Comparison of ENCODE assay signal across 8 cellular contexts in the genomic region with DNA sequence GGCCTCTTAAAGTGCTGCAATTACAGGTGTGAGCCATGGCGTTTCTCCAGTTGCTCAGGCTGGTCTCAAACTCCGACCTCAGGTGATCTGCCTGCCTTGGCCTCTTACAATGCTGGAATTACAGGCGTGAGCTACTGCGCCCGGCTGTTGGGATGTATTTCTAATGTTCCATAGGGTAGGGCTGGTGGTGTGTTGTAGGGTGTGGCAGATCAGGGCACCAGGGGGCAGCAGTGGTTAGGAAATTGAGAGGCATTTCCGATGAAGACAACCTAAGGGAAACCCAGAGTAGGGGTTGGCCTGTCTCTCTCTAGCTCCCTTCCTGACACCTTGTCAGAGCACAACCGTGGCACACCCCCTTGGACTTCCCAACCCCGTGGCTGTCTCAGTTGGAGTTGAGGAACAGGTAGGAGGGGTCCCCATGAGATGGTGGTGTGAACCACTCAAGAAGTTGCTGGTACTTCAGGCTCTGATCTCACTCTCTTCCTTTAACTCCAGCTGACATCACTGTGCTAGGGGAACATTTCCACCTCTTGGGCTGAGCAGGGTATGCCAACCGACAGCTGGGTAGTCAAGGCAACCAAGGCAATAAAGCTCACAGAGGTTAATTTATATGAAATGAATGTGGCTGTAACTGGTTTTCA. TPM values are rescaled to one million over a fixed set of nuclear protein-coding genes. Genes with fewer than 3 reads are reported as not detected.
DNase-seq lines count a peak whose midpoint lies in the region; ATAC-seq and TF ChIP-seq lines count a peak whose summit lies in the region.

No MANE protein-coding gene starts in this region.

- CTCF ChIA-PET in SK-N-SH (lab: Yijun Ruan, JAX): interaction anchor here (0.5 to 12.4 kb wide), 48 partner anchors 9 to 1233 kb away, joined by 3 to 211 read pairs (median 4); a partner anchor contains a TSS

- POLR2A ChIA-PET in SK-N-SH (lab: Yijun Ruan, JAX): interaction anchor here (1.0 kb wide), 1 partner anchor 104 kb away, joined by 3 read pairs; no protein-coding TSS in a partner anchor

- H3K9ac ChIP-seq in SK-N-SH: no peak overlapping the region

- no peak overlapping the region for H3K4me2 ChIP-seq in SK-N-SH

- WGBS in SK-N-SH (ENCODE audit: low lambda C conversion rate): 11% methylated on average over 9 of the region's 9 CpGs
- 8 to 10% methylated on average over 9 of the region's 9 CpGs for WGBS in heart right ventricle, 2 donors

- no peaks in the 10 kb centered on the region for H3F3A ChIP-seq in SK-N-SH (replicated peaks; ENCODE audit: insufficient read depth)

- H3K9me3 ChIP-seq in SK-N-SH: no peaks in the 10 kb centered on the region
- no peaks in the 10 kb centered on the region for H3K9me3 ChIP-seq in heart right ventricle

- H3K36me3 Mint-ChIP-seq in activated naive CD4-positive, alpha-beta T cell treated with anti-CD3 and anti-CD28 coated beads, Interleukin-2, amount 50 U/mL, for 72 hours: no peaks in the 10 kb centered on the region

- no peaks in the 10 kb centered on the region for H3K9me2 ChIP-seq in SK-N-SH

- no peaks in the 10 kb centered on the region for H3K9me3 Mint-ChIP-seq in activated naive CD4-positive, alpha-beta T cell treated with anti-CD3 and anti-CD28 coated beads, Interleukin-2, amount 50 U/mL, for 72 hours

- H3K27ac ChIP-seq in SK-N-SH (ENCODE audit: low read depth in 2 of 2, low read length in 1 of 2): no peak overlapping the region
- no peak overlapping the region for H3K27ac ChIP-seq in heart right ventricle
- no peak overlapping the region for H3K27ac ChIP-seq in coronary artery

- no peak overlapping the region for H3K27ac Mint-ChIP-seq in activated naive CD4-positive, alpha-beta T cell treated with anti-CD3 and anti-CD28 coated beads, Interleukin-2, amount 50 U/mL, for 72 hours

- H4K20me1 ChIP-seq in SK-N-SH (ENCODE audit: insufficient read depth): no peaks in the 10 kb centered on the region

- peak; percentile 94 for TF ChIP-seq RAD21 in SK-N-SH (IDR thresholded peaks at IDR 0.05; ENCODE audit: low read length)

- no peaks in the 10 kb centered on the region for H3K27me3 ChIP-seq in SK-N-SH (ENCODE audit: insufficient read depth)
- H3K27me3 ChIP-seq in heart right ventricle: no peaks in the 10 kb centered on the region

- intact Hi-C loops in heart right ventricle (cut with DNase I): loop anchor here (1.0 to 10.0 kb wide), 11 partner anchors 104 to 498 kb away; a partner anchor contains a TSS

- H3K4me1 ChIP-seq in SK-N-SH (ENCODE audit: control insufficient read depth in 1 of 2, insufficient read depth in 2 of 2, low read depth in 1 of 2, low read length in 1 of 2) (peaks cover 0 to 6% of the 10 kb centered on the region in 2 experiments; a peak in 1 of 4 replicates), heart right ventricle (peaks cover 0 to 6% (median 0%) of the 10 kb centered on the region in 9 donors)

- no peak for TF ChIP-seq EP300 in SK-N-SH (IDR thresholded peaks at IDR 0.05; ENCODE audit: borderline replicate concordance in 1 of 2, low read depth in 1 of 2, low read length in 1 of 2)

- no peaks in the 10 kb centered on the region for H3K79me2 ChIP-seq in SK-N-SH (ENCODE audit: insufficient read depth)

- no peak overlapping the region for H2AFZ ChIP-seq in SK-N-SH (ENCODE audit: low read depth)

- DNase-seq in NCI-H1092 (lab: John Stamatoyannopoulos, UW) (peak; percentile 69), SK-N-SH (peak; percentile 82), heart right ventricle (peak; percentile 74), retinal pigment epithelial cell (ENCODE audit: low read depth) (no peak), coronary artery (ENCODE audit: low spot score) (no peak)
- DNase-seq in activated naive CD4-positive, alpha-beta T cell treated with anti-CD3 and anti-CD28 coated beads, Interleukin-2, amount 50 U/mL, for 72 hours (ENCODE audit: low spot score in 2 of 2): peak; percentile 74 to 84

- H3K4me3 ChIP-seq in SK-N-SH (ENCODE audit: low read depth in 2 of 2, low read length in 1 of 2): no peak overlapping the region; a peak in 1 of 4 replicates
- H3K4me3 ChIP-seq in heart right ventricle: no peak overlapping the region
- no peak overlapping the region for H3K4me3 ChIP-seq in retinal pigment epithelial cell (ENCODE audit: low read length)
- no peak overlapping the region for H3K4me3 ChIP-seq in coronary artery

- no peaks in the 10 kb centered on the region for H3K36me3 ChIP-seq in SK-N-SH (replicated peaks in 1 of 2; ENCODE audit: control insufficient read depth in 1 of 2, insufficient read depth in 2 of 2, low read length in 1 of 2)
- H3K36me3 ChIP-seq in heart right ventricle: no peaks in the 10 kb centered on the region

- TF ChIP-seq CTCF in GM12873 (IDR thresholded peaks at IDR 0.05; ENCODE audit: insufficient read depth, low read depth, low read length, missing control alignments): peak; percentile 89
- TF ChIP-seq CTCF in SK-N-SH (IDR thresholded peaks at IDR 0.05): peak; percentile 79
- peak; percentile 42 to 72 (median 69) for TF ChIP-seq CTCF in heart right ventricle (IDR thresholded peaks at IDR 0.05)
- peak; percentile 85 for TF ChIP-seq CTCF in retinal pigment epithelial cell (conservative IDR thresholded peaks at IDR 0.05; ENCODE audit: low read depth, low read length)
- TF ChIP-seq CTCF in coronary artery (IDR thresholded peaks at IDR 0.05): no peak

- ATAC-seq in activated naive CD4-positive, alpha-beta T cell treated with anti-CD3 and anti-CD28 coated beads, Interleukin-2, amount 50 U/mL, for 72 hours: peak; percentile 97 to 98
- ATAC-seq in heart right ventricle (peak; percentile 75 to 92 (median 86)), GM18517 (IDR thresholded peaks at IDR 0.05; ENCODE audit: unreplicated experiment) (no peak)

TF ChIP-seq in SK-N-SH, 30 proteins besides CTCF, POLR2A, EP300 and RAD21:
- TF ChIP-seq SMC3 (IDR thresholded peaks at IDR 0.05; ENCODE audit: low read depth, low read length) (peak; percentile 96), NRF1 (IDR thresholded peaks at IDR 0.05; ENCODE audit: low read depth, low read length) (peak; percentile 13; the same call in 1 of the 2 replicates), TEAD4 (IDR thresholded peaks at IDR 0.05; ENCODE audit: borderline replicate concordance, insufficient read depth) (no peak)

RNA-seq across cellular contexts. Expression of a gene that starts 32.9 kb away (rescaled TPM):
- polyA plus RNA-seq in SK-N-SH (2012; rRNA removed): 87.4 and 102 TPM in 2 replicates
- 115 and 122 TPM in 2 replicates for polyA plus RNA-seq in SK-N-SH (2012; cell fraction: cytosol; rRNA removed)
- polyA plus RNA-seq in SK-N-SH (2012; cell fraction: nucleus; rRNA removed): 28.5 and 38.3 TPM in 2 replicates
- total RNA-seq in activated naive CD4-positive, alpha-beta T cell treated with anti-CD3 and anti-CD28 coated beads, Interleukin-2, amount 50 U/mL, for 72 hours: 100 to 1,000 TPM in 1 of 2 donors, 10 to 100 TPM in 1; 95.9 to 143 TPM
- 100 to 1,000 TPM in 2 of 10 donors, 10 to 100 TPM in 8; 57.7 to 115 (median 75.8) TPM for total RNA-seq in heart right ventricle
- 10 to 100 TPM; 38.8 to 87.2 TPM for polyA plus RNA-seq in heart right ventricle

Comparison
In these comparisons a context has a peak if more than half of its experiments do, and no peak if none do; other contexts are left out.
1. DNase-seq: peak in NCI-H1092 (single experiment), SK-N-SH (single experiment), activated naive CD4-positive, alpha-beta T cell treated with anti-CD3 and anti-CD28 coated beads, Interleukin-2, amount 50 U/mL, for 72 hours (2 of 2) and heart right ventricle (2 of 2); none in retinal pigment epithelial cell (single experiment) and coronary artery (single experiment).